30 cellular contexts compared by ENCODE assay signal in genomic region chr1:36480161-36480560, GRCh38. TPM values are rescaled to one million over a fixed set of nuclear protein-coding genes. Genes with fewer than 3 reads are reported as not detected.
"Had no signal": no experiment of that assay in that cellular context is flagged by ENCODE, and none has a peak within 500 bp of the region (broad histone marks: within the 10 kb centered on the region; RNA-seq: fewer than 3 reads in every experiment).

No MANE protein-coding gene starts in this region.

- H3K4me2 ChIP-seq: hepatocyte had no signal

- H3K4me3 ChIP-seq: esophagus muscularis mucosa, gastroesophageal sphincter, heart left ventricle, hepatocyte, prostate gland, right atrium auricular region, thoracic aorta, uterus had no signal

- H3K9ac ChIP-seq: parathyroid adenoma had no signal

- H3K9me3 ChIP-seq: esophagus muscularis mucosa, gastroesophageal sphincter, heart left ventricle, left lung, prostate gland, right atrium auricular region, thoracic aorta, uterus had no signal

- H3K4me3 Mint-ChIP-seq: nephron progenitor cell; stimulated activated memory B cell treated with anti-CD40 and anti-IgM and Interleukin-4, amounts not matched to agents 10 μg/mL and 1 μg/mL and 100 μg/mL, for 72 hours; type B pancreatic cell had no signal

- ATAC-seq: foreskin keratinocyte; gastroesophageal sphincter; heart left ventricle; left cardiac atrium; left lung; naive thymus-derived CD8-positive, alpha-beta T cell; sciatic nerve; stimulated activated memory B cell treated with anti-CD40 and anti-IgM and Interleukin-4, amounts not matched to agents 10 μg/mL and 1 μg/mL and 100 μg/mL, for 72 hours; stimulated activated naive CD8-positive, alpha-beta T cell treated with anti-CD3 and anti-CD28 coated beads, Interleukin-15, Interleukin-2, amounts not matched to agents 100 U/mL and 50 U/mL, for 24 hours had no signal

- H3K4me1 ChIP-seq: foreskin keratinocyte, prostate gland, uterus had no signal

- H3K79me2 ChIP-seq: hepatocyte, parathyroid adenoma had no signal

- DNase-seq: central memory CD4-positive, alpha-beta T cell; effector CD8-positive, alpha-beta T cell; foreskin keratinocyte; heart left ventricle; left cardiac atrium; left lung; mesenchymal stem cell; midbrain; naive thymus-derived CD8-positive, alpha-beta T cell; nephron progenitor cell; stimulated activated CD4-positive, alpha-beta T cell treated with anti-CD3 and anti-CD28 coated beads, Interleukin-4, amount 100 ng/mL, for 4 hours; stimulated activated naive CD8-positive, alpha-beta T cell treated with anti-CD3 and anti-CD28 coated beads, Interleukin-15, Interleukin-2, amounts not matched to agents 100 U/mL and 50 U/mL, for 24 hours; uterus had no signal

- H3K36me3 Mint-ChIP-seq: naive thymus-derived CD8-positive, alpha-beta T cell; stimulated activated memory B cell treated with anti-CD40 and anti-IgM and Interleukin-4, amounts not matched to agents 10 μg/mL and 1 μg/mL and 100 μg/mL, for 72 hours; type B pancreatic cell had no signal

- H3K9me3 Mint-ChIP-seq: naive thymus-derived CD8-positive, alpha-beta T cell; nephron progenitor cell; stimulated activated memory B cell treated with anti-CD40 and anti-IgM and Interleukin-4, amounts not matched to agents 10 μg/mL and 1 μg/mL and 100 μg/mL, for 72 hours; type B pancreatic cell had no signal

- H3K27ac Mint-ChIP-seq: stimulated activated memory B cell treated with anti-CD40 and anti-IgM and Interleukin-4, amounts not matched to agents 10 μg/mL and 1 μg/mL and 100 μg/mL, for 72 hours; type B pancreatic cell had no signal

- H2AFZ ChIP-seq: hepatocyte, parathyroid adenoma had no signal

- H3K27me3 ChIP-seq: hepatocyte, left lung, right atrium auricular region, uterus had no signal

- H3K36me3 ChIP-seq: esophagus muscularis mucosa, gastroesophageal sphincter, prostate gland, right atrium auricular region, thoracic aorta, uterus had no signal

- H3K27ac ChIP-seq: esophagus muscularis mucosa, foreskin keratinocyte, gastroesophageal sphincter, heart left ventricle, hepatocyte, parathyroid adenoma, prostate gland, right atrium auricular region, thoracic aorta, uterus had no signal

RNA-seq across cellular contexts. Expression of gene CSF3R, which starts 2.6 kb away (rescaled TPM):
- total RNA-seq: endothelial cell of umbilical vein, epithelial cell of proximal tubule, foreskin keratinocyte, kidney epithelial cell, lung microvascular endothelial cell, myocyte, osteoblast had no signal
- polyA plus RNA-seq: endothelial cell of umbilical vein, fibroblast of lung, foreskin keratinocyte had no signal
